ENCODE assay signal across 18 cellular contexts in genomic region chr6:88422831-88423230, GRCh38.
DNase-seq lines count a peak whose midpoint lies in the region; ATAC-seq and TF ChIP-seq lines count a peak whose summit lies in the region.
"Had no signal": no experiment of that assay in that cellular context is flagged by ENCODE, and none has a peak within 500 bp of the region (broad histone marks: within the 10 kb centered on the region; RNA-seq: fewer than 3 reads in every experiment).

No MANE protein-coding gene starts in this region.

- H3K9me3 ChIP-seq in PC-3 (ENCODE audit: low read length) (no peaks in the 10 kb centered on the region), endodermal cell (ENCODE audit: control insufficient read depth, low read length) (no peaks in the 10 kb centered on the region)
- H3K9me3 ChIP-seq: Caco-2, esophagus muscularis mucosa, sigmoid colon had no signal

- CTCF ChIA-PET in PC-3 (lab: Charles Lee): no interaction called here

- H3K9me3 Mint-ChIP-seq in endodermal cell: peaks cover 6% of the 10 kb centered on the region
- H3K9me3 Mint-ChIP-seq in nephron progenitor cell: no peaks in the 10 kb centered on the region

- H3K9me2 ChIP-seq in PC-3 (replicated peaks; ENCODE audit: low read length): no peaks in the 10 kb centered on the region

- H3K4me3 ChIP-seq in PC-3 (ENCODE audit: low read length) (no peak overlapping the region), endodermal cell (ENCODE audit: low read length) (no peak overlapping the region)
- H3K4me3 ChIP-seq: esophagus muscularis mucosa, sigmoid colon had no signal

- peak; percentile 8 for DNase-seq in ELR (ENCODE audit: low read depth)
- DNase-seq in PC-3: peak; percentile 7
- DNase-seq in endodermal cell: peak; percentile 63
- DNase-seq in medulla oblongata (ENCODE audit: extremely low spot score): no peak
- DNase-seq in SKM-1 treated with dmso at 0.1 percent for 144 hours (lab: John Stamatoyannopoulos, UW; ENCODE audit: unreplicated experiment): no peak
- DNase-seq in nephron progenitor cell: no peak
- DNase-seq in AML-193 (lab: John Stamatoyannopoulos, UW): no peak
- DNase-seq: activated CD4-positive, alpha-beta memory T cell treated with anti-CD3 and anti-CD28 coated beads for 36 hours; activated T-cell treated with anti-CD3 and anti-CD28 coated beads, Interleukin-2, amount 50 U/mL, for 72 hours; Caco-2; hypothalamus; left colon; NCI-H1092 treated with DMSO at 0.1 percent for 48 hours; NCI-H2171 treated with DMSO at 0.1 percent for 48 hours; sigmoid colon; stimulated activated CD4-positive, alpha-beta T cell treated with anti-CD3 and anti-CD28 coated beads, Interleukin-2, amount 100 ng/mL, for 24 hours had no signal

- H3K4me2 ChIP-seq in PC-3 (ENCODE audit: low read length): no peak overlapping the region

- H3K4me1 Mint-ChIP-seq in endodermal cell (peaks cover 11% of the 10 kb centered on the region), nephron progenitor cell (peaks cover 6% of the 10 kb centered on the region)

- H3K27me3 ChIP-seq in PC-3 (ENCODE audit: low read length) (peaks cover 15% of the 10 kb centered on the region), endodermal cell (ENCODE audit: control insufficient read depth, insufficient read depth, low read length, poor library complexity, severe bottlenecking) (no peaks in the 10 kb centered on the region)
- H3K27me3 ChIP-seq: esophagus muscularis mucosa, sigmoid colon had no signal

- H2AFZ ChIP-seq in PC-3 (ENCODE audit: low read length): no peak overlapping the region

- no peaks in the 10 kb centered on the region for H4K20me1 ChIP-seq in PC-3 (ENCODE audit: low read length)

- H3K36me3 ChIP-seq in PC-3 (ENCODE audit: low read depth, low read length) (no peaks in the 10 kb centered on the region), endodermal cell (ENCODE audit: control insufficient read depth, insufficient read depth, low read length) (no peaks in the 10 kb centered on the region)
- H3K36me3 ChIP-seq: esophagus muscularis mucosa, sigmoid colon had no signal

- ATAC-seq in PC-3: no peak
- ATAC-seq: activated T-cell treated with anti-CD3 and anti-CD28 coated beads, Interleukin-2, amount 50 U/mL, for 72 hours; left colon had no signal

- BruUV-seq in PC-3 (replicated peaks; lab: Mats Ljungman, UMichigan): no TSS peak

- H3K27ac ChIP-seq in 22Rv1: no peak overlapping the region
- H3K27ac ChIP-seq in PC-3 (ENCODE audit: low read length): no peak overlapping the region
- H3K27ac ChIP-seq in endodermal cell (ENCODE audit: low read depth, low read length): no peak overlapping the region
- H3K27ac ChIP-seq: esophagus muscularis mucosa, sigmoid colon had no signal

- no peaks in the 10 kb centered on the region for H3K79me2 ChIP-seq in PC-3 (ENCODE audit: low read length)

- intact Hi-C loops in PC-3 (cut with micrococcal nuclease): no loop called here

- H3K36me3 Mint-ChIP-seq in endodermal cell (ENCODE audit: low read depth) (no peaks in the 10 kb centered on the region), nephron progenitor cell (ENCODE audit: low read depth) (no peaks in the 10 kb centered on the region)
- H3K36me3 Mint-ChIP-seq: activated CD4-positive, alpha-beta memory T cell treated with anti-CD3 and anti-CD28 coated beads for 36 hours had no signal

- no peaks in the 10 kb centered on the region for H3F3A ChIP-seq in PC-3 (ENCODE audit: low read length, unreplicated experiment)

- no peak overlapping the region for H3K9ac ChIP-seq in PC-3 (ENCODE audit: low read length)
- H3K9ac ChIP-seq in endodermal cell (ENCODE audit: extremely low read depth, low read length, poor library complexity, severe bottlenecking): no peak overlapping the region

- WGBS in endodermal cell (ENCODE audit: insufficient coverage in 1 of 2, insufficient read length in 1 of 2), 2 experiments: 85 to 87% methylated on average over 7 to 8 of the region's 8 CpGs

- H3K27me3 Mint-ChIP-seq in endodermal cell (ENCODE audit: insufficient read depth) (no peaks in the 10 kb centered on the region), nephron progenitor cell (ENCODE audit: low read depth, poor library complexity) (peaks cover 6% of the 10 kb centered on the region)

- H3K4me1 ChIP-seq in PC-3 (ENCODE audit: insufficient read depth, low read length): no peaks in the 10 kb centered on the region
- H3K4me1 ChIP-seq in endodermal cell (ENCODE audit: control insufficient read depth, insufficient read depth, low read length): no peaks in the 10 kb centered on the region
- H3K4me1 ChIP-seq: Caco-2, esophagus muscularis mucosa, sigmoid colon had no signal

- POLR2A ChIA-PET in PC-3 (lab: Charles Lee; ENCODE audit: unreplicated experiment): no interaction called here

- TF ChIP-seq CTCF in 22Rv1 (IDR thresholded peaks at IDR 0.05): peak; percentile 71
- TF ChIP-seq CTCF in PC-3 (conservative IDR thresholded peaks at IDR 0.05; ENCODE audit: low read depth, low read length): 0 out of 2 replicates have a peak, but pooled peaks have one; percentile 27
- TF ChIP-seq CTCF in endodermal cell (conservative IDR thresholded peaks at IDR 0.05): peak; percentile 53
- no peak for TF ChIP-seq CTCF in nephron progenitor cell (IDR thresholded peaks at IDR 0.05)

- no peak overlapping the region for H3K27ac Mint-ChIP-seq in endodermal cell
- H3K27ac Mint-ChIP-seq in nephron progenitor cell: no peak overlapping the region
- H3K27ac Mint-ChIP-seq: activated CD4-positive, alpha-beta memory T cell treated with anti-CD3 and anti-CD28 coated beads for 36 hours; activated T-cell treated with anti-CD3 and anti-CD28 coated beads, Interleukin-2, amount 50 U/mL, for 72 hours had no signal

- H3K4me3 Mint-ChIP-seq in endodermal cell (no peak overlapping the region), nephron progenitor cell (no peak overlapping the region)
- H3K4me3 Mint-ChIP-seq: activated CD4-positive, alpha-beta memory T cell treated with anti-CD3 and anti-CD28 coated beads for 36 hours; activated T-cell treated with anti-CD3 and anti-CD28 coated beads, Interleukin-2, amount 50 U/mL, for 72 hours had no signal

Comparison
In these comparisons a context has a peak if more than half of its experiments do, and no peak if none do; other contexts are left out.
1. DNase-seq: peak in ELR (single experiment), PC-3 (single experiment) and endodermal cell (single experiment); none in medulla oblongata (single experiment), SKM-1 treated with dmso at 0.1 percent for 144 hours (single experiment), nephron progenitor cell (single experiment) and AML-193 (0 of 2).